8 cellular contexts compared by ENCODE assay signal in genomic region chr10:52233351-52233991, GRCh38.
A peak's percentile ranks its signal among the peaks of the same experiment; 100 is the strongest.
DNase-seq lines count a peak whose midpoint lies in the region; ATAC-seq and TF ChIP-seq lines count a peak whose summit lies in the region.
"Not testable (repeated sequence)": the region's sequence is repeated elsewhere in the genome, so short reads cannot be mapped to it uniquely, and the experiment has no call there.

No MANE protein-coding gene starts in this region.

- H4K5ac ChIP-seq in H9 (ENCODE audit: insufficient read length, low read depth, low read length): not testable (repeated sequence)

- H3K9ac ChIP-seq in H9 (ENCODE audit: extremely low read depth, insufficient read length, low read length): not testable (repeated sequence)
- H3K9ac ChIP-seq in mesenchymal stem cell (ENCODE audit: low read length): peak overlapping the region; percentile 27

- H3K23ac ChIP-seq in H9 (ENCODE audit: insufficient read length, low read depth, low read length); mesenchymal stem cell (ENCODE audit: low read length in 2 of 2): not testable (repeated sequence)

- ATAC-seq in activated T-cell treated with anti-CD3 and anti-CD28 coated beads, Interleukin-2, amount 50 U/mL, for 72 hours (replicated peaks in 1 of 2): not testable (repeated sequence)

- H3K27ac Mint-ChIP-seq in H9: 0 out of 7 replicates have a peak overlapping the region, but pooled peaks of 1 of the 3 experiments have one; percentile 30
- H3K27ac Mint-ChIP-seq in activated T-cell treated with anti-CD3 and anti-CD28 coated beads, Interleukin-2, amount 50 U/mL, for 72 hours: not testable (repeated sequence)
- peak overlapping the region; percentile 32 for H3K27ac Mint-ChIP-seq in chondrocyte (ENCODE audit: unreplicated experiment)
- H3K27ac Mint-ChIP-seq in progenitor cell of endocrine pancreas: peak overlapping the region; percentile 76

- H2AK5ac ChIP-seq in H9 (ENCODE audit: insufficient read length, low read length); mesenchymal stem cell (ENCODE audit: low read length, severe bottlenecking): not testable (repeated sequence)

- not testable (repeated sequence) for H4K20me1 ChIP-seq in H9 (ENCODE audit: control insufficient read depth, insufficient read depth, insufficient read length)

- H2BK15ac ChIP-seq in H9 (ENCODE audit: low read depth, low read length); mesenchymal stem cell (ENCODE audit: low read depth, poor library complexity, severe bottlenecking): not testable (repeated sequence)

- not testable (repeated sequence) for H2BK5ac ChIP-seq in H9 (ENCODE audit: insufficient read length, low read length); mesenchymal stem cell (ENCODE audit: low read depth, low read length, poor library complexity, severe bottlenecking)

- H2AFZ ChIP-seq in H9 (ENCODE audit: low read length); mesenchymal stem cell (ENCODE audit: low read depth, low read length): not testable (repeated sequence)

- not testable (repeated sequence) for H3T11ph ChIP-seq in H9 (ENCODE audit: low read length)

- H3K9me3 Mint-ChIP-seq in H9; activated T-cell treated with anti-CD3 and anti-CD28 coated beads, Interleukin-2, amount 50 U/mL, for 72 hours; chondrocyte (ENCODE audit: low read depth); progenitor cell of endocrine pancreas (ENCODE audit: low read depth): not testable (repeated sequence)

- not testable (repeated sequence) for H3K4me1 ChIP-seq in H9 (ENCODE audit: insufficient read depth, low read length); cardiac muscle cell (ENCODE audit: low read depth); mesenchymal stem cell (ENCODE audit: control insufficient read depth, insufficient read depth, low read depth, low read length)

- POLR2A ChIA-PET in RWPE1 (lab: Yijun Ruan, JAX; ENCODE audit: low non-redundant PET): not testable (repeated sequence)

- H3K27ac ChIP-seq in 22Rv1 (peak overlapping the region; percentile 53), RWPE1 (peak overlapping the region; percentile 59)
- not testable (repeated sequence) for H3K27ac ChIP-seq in H9 (ENCODE audit: insufficient read length, low read depth, low read length); cardiac muscle cell; mesenchymal stem cell (ENCODE audit: low read length, poor library complexity, severe bottlenecking)

- DNase-seq in H9; RWPE1 (ENCODE audit: low spot score); activated T-cell treated with anti-CD3 and anti-CD28 coated beads, Interleukin-2, amount 50 U/mL, for 72 hours; chondrocyte (ENCODE audit: low spot score); cardiac muscle cell (ENCODE audit: low read depth in 1 of 2, low spot score in 1 of 2); mesenchymal stem cell; progenitor cell of endocrine pancreas (ENCODE audit: low spot score, unreplicated experiment): not testable (repeated sequence)

- not testable (repeated sequence) for TF ChIP-seq CTCF in 22Rv1 (IDR thresholded peaks at IDR 0.05); H9 (conservative IDR thresholded peaks at IDR 0.05); RWPE1 (conservative IDR thresholded peaks at IDR 0.05; ENCODE audit: low read depth); chondrocyte (IDR thresholded peaks at IDR 0.05); cardiac muscle cell (IDR thresholded peaks at IDR 0.05; ENCODE audit: low read depth, low read length); progenitor cell of endocrine pancreas (IDR thresholded peaks at IDR 0.05; ENCODE audit: unreplicated experiment)

- not testable (repeated sequence) for H3K27me3 ChIP-seq in H9 (ENCODE audit: insufficient read depth, low read length); cardiac muscle cell; mesenchymal stem cell (ENCODE audit: control insufficient read depth in 1 of 2, insufficient read depth in 1 of 2, low read length in 2 of 2)

- H3K79me1 ChIP-seq in H9 (ENCODE audit: insufficient read depth, low read depth, low read length, poor library complexity, severe bottlenecking); mesenchymal stem cell (replicated peaks; ENCODE audit: low read length, poor library complexity, severe bottlenecking): not testable (repeated sequence)

- H2BK12ac ChIP-seq in H9 (ENCODE audit: insufficient read length, low read depth, low read length); mesenchymal stem cell (ENCODE audit: low read length in 2 of 2): not testable (repeated sequence)

- H3K18ac ChIP-seq in H9 (ENCODE audit: insufficient read length, low read depth, low read length); mesenchymal stem cell (ENCODE audit: low read depth in 1 of 2, low read length in 2 of 2): not testable (repeated sequence)

- not testable (repeated sequence) for H3K36me3 Mint-ChIP-seq in H9 (ENCODE audit: insufficient read depth in 1 of 3, low read depth in 3 of 3); activated T-cell treated with anti-CD3 and anti-CD28 coated beads, Interleukin-2, amount 50 U/mL, for 72 hours (ENCODE audit: insufficient read depth in 2 of 2); chondrocyte (ENCODE audit: low read depth); progenitor cell of endocrine pancreas (ENCODE audit: insufficient read depth)

- not testable (repeated sequence) for H3K36me3 ChIP-seq in cardiac muscle cell; mesenchymal stem cell (ENCODE audit: control insufficient read depth in 1 of 2, insufficient read depth in 2 of 2, low read depth in 1 of 2, low read length in 2 of 2)

- H3K4me2 ChIP-seq in H9 (ENCODE audit: insufficient read depth, insufficient read length, low read length): peak overlapping the region; percentile 33
- H3K4me2 ChIP-seq in mesenchymal stem cell (ENCODE audit: low read length, poor library complexity, severe bottlenecking): peak overlapping the region; percentile 50

- CTCF ChIA-PET in RWPE1 (lab: Yijun Ruan, JAX): interaction anchor here (0.5 to 0.6 kb wide), 2 partner anchors 334 to 830 kb away, joined by 3 to 5 read pairs; no protein-coding TSS in a partner anchor

- H3K14ac ChIP-seq in H9 (ENCODE audit: insufficient read depth, low read length); mesenchymal stem cell (ENCODE audit: low read length in 2 of 2): not testable (repeated sequence)

- H3K4me3 Mint-ChIP-seq in H9 (peak overlapping the region; percentile 66 to 82), chondrocyte (ENCODE audit: unreplicated experiment) (peak overlapping the region; percentile 67), progenitor cell of endocrine pancreas (ENCODE audit: low read depth) (peak overlapping the region; percentile 74)
- H3K4me3 Mint-ChIP-seq in activated T-cell treated with anti-CD3 and anti-CD28 coated beads, Interleukin-2, amount 50 U/mL, for 72 hours: peak overlapping the region; percentile 50 to 84

- H3K4me1 Mint-ChIP-seq in H9; activated T-cell treated with anti-CD3 and anti-CD28 coated beads, Interleukin-2, amount 50 U/mL, for 72 hours (ENCODE audit: low read depth); chondrocyte (ENCODE audit: low read depth); progenitor cell of endocrine pancreas (ENCODE audit: low read depth): not testable (repeated sequence)

- H3K56ac ChIP-seq in H9 (ENCODE audit: insufficient read length, low read depth, low read length): not testable (repeated sequence)

- no CpG with 5 or more reads among the region's 34 CpGs for WGBS in H9 (ENCODE audit: extremely low coverage, insufficient read length, low lambda C conversion rate)
- WGBS in mesenchymal stem cell: 22% methylated on average over 4 of the region's 34 CpGs

- H3K23me2 ChIP-seq in H9 (ENCODE audit: insufficient read length, low read depth, low read length, poor library complexity, severe bottlenecking): not testable (repeated sequence)

- not testable (repeated sequence) for H4K91ac ChIP-seq in H9 (ENCODE audit: insufficient read length, low read depth, low read length); mesenchymal stem cell (ENCODE audit: low read length)

- H2BK120ac ChIP-seq in H9 (ENCODE audit: low read depth, low read length, poor library complexity, severe bottlenecking); mesenchymal stem cell (ENCODE audit: low read depth, low read length): not testable (repeated sequence)

- H3K27me3 Mint-ChIP-seq in H9 (ENCODE audit: low read depth); chondrocyte (ENCODE audit: low read depth); progenitor cell of endocrine pancreas: not testable (repeated sequence)
- H3K27me3 Mint-ChIP-seq in activated T-cell treated with anti-CD3 and anti-CD28 coated beads, Interleukin-2, amount 50 U/mL, for 72 hours (ENCODE audit: low read depth): peaks cover 11% of the 10 kb centered on the region

- H3K9me3 ChIP-seq in H9 (ENCODE audit: control insufficient read depth, low read depth, low read length); cardiac muscle cell (ENCODE audit: low read depth); mesenchymal stem cell (ENCODE audit: control insufficient read depth, low read length): not testable (repeated sequence)

- not testable (repeated sequence) for H3K4ac ChIP-seq in H9 (ENCODE audit: low read depth, low read length); mesenchymal stem cell (ENCODE audit: low read depth in 1 of 2, low read length in 2 of 2)

- H4K8ac ChIP-seq in H9 (replicated peaks; ENCODE audit: insufficient read length, low read depth, low read length); mesenchymal stem cell (ENCODE audit: low read length): not testable (repeated sequence)

- H2BK20ac ChIP-seq in H9 (ENCODE audit: low read depth, low read length, poor library complexity, severe bottlenecking): not testable (repeated sequence)

- H3K79me2 ChIP-seq in H9 (ENCODE audit: insufficient read depth, low read length): not testable (repeated sequence)

- H3K4me3 ChIP-seq in cardiac muscle cell: peak overlapping the region; percentile 29
- peak overlapping the region in 1 of 2 experiments; percentile 59 for H3K4me3 ChIP-seq in mesenchymal stem cell (ENCODE audit: insufficient read depth in 1 of 2, low read depth in 1 of 2, low read length in 2 of 2)
